1 cellular context compared by ENCODE assay signal in the genomic region with DNA sequence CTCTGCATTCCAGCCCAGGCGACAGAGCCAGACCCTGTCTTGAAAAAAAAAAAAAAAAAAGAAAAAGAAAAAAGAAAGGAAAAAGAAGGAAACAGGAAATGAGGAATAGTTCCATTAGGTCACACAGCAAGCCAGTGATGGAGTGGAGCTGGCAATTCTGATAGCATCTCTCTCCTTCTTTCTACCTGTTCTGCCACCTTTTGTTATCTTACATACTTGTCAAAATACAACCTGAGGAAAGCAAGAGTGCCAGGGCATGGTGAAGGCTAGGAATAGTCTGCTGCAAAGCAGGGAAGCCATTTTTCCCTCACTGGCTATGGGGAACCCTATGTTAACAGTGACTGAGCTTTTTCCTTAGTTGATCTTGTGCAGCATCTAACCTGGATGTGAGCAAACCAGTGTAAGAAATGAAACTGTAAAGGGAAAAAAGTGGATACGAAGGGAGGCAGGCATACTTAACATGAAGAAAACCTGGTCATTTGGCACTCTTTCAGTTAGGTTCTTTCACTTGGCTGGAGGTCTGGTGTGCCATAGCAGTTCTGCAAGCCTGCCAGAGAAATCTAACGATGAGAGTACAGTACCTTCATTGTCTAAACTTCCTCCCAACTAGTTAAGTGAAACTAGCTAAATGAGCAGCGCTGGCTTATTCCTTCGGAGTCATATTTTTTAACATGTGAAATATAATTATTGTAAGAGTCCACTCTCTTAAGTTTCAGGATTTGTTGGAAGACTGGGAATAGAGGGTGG.
TF ChIP-seq lines count a peak whose summit lies in the region.

No MANE protein-coding gene starts in this region.

TF ChIP-seq in endothelial cell of umbilical vein, 7 proteins besides CTCF, POLR2A, EP300 and RAD21:
- TF ChIP-seq POLR2AphosphoS5 (IDR thresholded peaks at IDR 0.05; ENCODE audit: insufficient read depth, low read depth, low read length) (no peak), GATA2 (IDR thresholded peaks at IDR 0.05; ENCODE audit: insufficient read depth, insufficient read length, low read depth, low read length) (no peak), JUN (IDR thresholded peaks at IDR 0.05; ENCODE audit: borderline replicate concordance, insufficient read depth, insufficient read length, low read depth) (no peak), MYC (IDR thresholded peaks at IDR 0.05; ENCODE audit: low read depth, low read length) (no peak), FOS (IDR thresholded peaks at IDR 0.05; ENCODE audit: borderline replicate concordance, insufficient read depth, low read length) (no peak), EZH2 (IDR thresholded peaks at IDR 0.05; ENCODE audit: borderline replicate concordance, low read depth, low read length, severe bottlenecking) (no peak)
- TF ChIP-seq, protein P1, sequence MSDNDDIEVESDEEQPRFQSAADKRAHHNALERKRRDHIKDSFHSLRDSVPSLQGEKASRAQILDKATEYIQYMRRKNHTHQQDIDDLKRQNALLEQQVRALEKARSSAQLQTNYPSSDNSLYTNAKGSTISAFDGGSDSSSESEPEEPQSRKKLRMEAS (IDR thresholded peaks at IDR 0.05; ENCODE audit: insufficient read depth, insufficient read length) = no peak
TF ChIP-seq in endothelial cell of umbilical vein: peak in this region for 0.
